12 cellular contexts compared by ENCODE assay signal in the genomic region with DNA sequence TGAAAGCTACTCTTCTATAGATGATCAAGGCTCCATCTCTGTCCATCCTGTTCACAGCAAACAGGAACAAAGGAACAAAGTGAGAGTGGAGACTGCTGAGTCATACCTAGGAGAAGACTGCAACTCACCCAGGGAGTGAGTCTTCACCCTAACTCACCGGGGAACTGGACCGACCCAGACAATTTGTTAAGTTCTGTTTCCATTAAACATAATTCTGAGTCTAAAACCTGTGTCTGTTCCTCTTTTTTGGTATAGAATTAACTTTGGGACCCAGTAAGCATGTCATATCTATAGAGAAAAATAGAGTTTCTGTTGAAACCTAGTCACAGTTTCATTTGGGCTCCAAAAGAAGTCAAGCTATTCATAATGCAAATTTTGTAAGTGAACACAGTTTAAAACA. TPM values are rescaled to one million over a fixed set of nuclear protein-coding genes. Genes with fewer than 3 reads are reported as not detected.
A peak's percentile ranks its signal among the peaks of the same experiment; 100 is the strongest.
DNase-seq lines count a peak whose midpoint lies in the region; ATAC-seq, FAIRE-seq and TF ChIP-seq lines count a peak whose summit lies in the region.
"Had no signal": no experiment of that assay in that cellular context is flagged by ENCODE, and none has a peak within 500 bp of the region (broad histone marks: within the 10 kb centered on the region; RNA-seq: fewer than 3 reads in every experiment).

No MANE protein-coding gene starts in this region.

- no peaks in the 10 kb centered on the region for H3K9me3 ChIP-seq in HepG2 (ENCODE audit: low read length)
- no peaks in the 10 kb centered on the region for H3K9me3 ChIP-seq in right lobe of liver
- H3K9me3 ChIP-seq in PC-3 (ENCODE audit: low read length), result no peaks in the 10 kb centered on the region
- H3K9me3 ChIP-seq in uterus, result no peaks in the 10 kb centered on the region

- H3K27me3 ChIP-seq in HepG2 (ENCODE audit: control insufficient read depth in 1 of 2, insufficient read depth in 2 of 2, low read length in 2 of 2) (0 out of 5 replicates have a peak, but pooled peaks cover 0 to 3% of the 10 kb centered on the region in 2 experiments), right lobe of liver (no peaks in the 10 kb centered on the region), PC-3 (ENCODE audit: low read length) (no peaks in the 10 kb centered on the region), uterus (no peaks in the 10 kb centered on the region)
- H3K27me3 ChIP-seq: spleen had no signal

- in situ Hi-C loops in HepG2 (cut with HindIII; ENCODE audit: extremely low pct_ligation_motif_present, low pct_unique_long_range_greater_than_20kb), result no loop called here

- TF ChIP-seq CTCF in HepG2 (CRISPR knock-in tag; IDR thresholded peaks at IDR 0.05) (no peak), right lobe of liver (IDR thresholded peaks at IDR 0.05) (no peak), PC-3 (conservative IDR thresholded peaks at IDR 0.05; ENCODE audit: low read depth, low read length) (no peak), uterus (IDR thresholded peaks at IDR 0.05) (no peak)

- H3K9me2 ChIP-seq in PC-3 (replicated peaks; ENCODE audit: low read length), result no peaks in the 10 kb centered on the region

- TF ChIP-seq RAD21 in HepG2 (CRISPR knock-in tag; IDR thresholded peaks at IDR 0.05), result no peak

- H3K79me2 ChIP-seq in HepG2 (ENCODE audit: insufficient read depth, low read length) (no peaks in the 10 kb centered on the region), PC-3 (ENCODE audit: low read length) (no peaks in the 10 kb centered on the region)

- no peak for TF ChIP-seq POLR2A in HepG2 (IDR thresholded peaks at IDR 0.05; ENCODE audit: insufficient read depth in 1 of 2, low read depth in 2 of 2, low read length in 2 of 2)
- TF ChIP-seq POLR2A in right lobe of liver (IDR thresholded peaks at IDR 0.05), result no peak
- TF ChIP-seq POLR2A in uterus (IDR thresholded peaks at IDR 0.05), result no peak

- no peak for FAIRE-seq in HepG2 (lab: Jason Lieb, UNC)

- H3K9ac ChIP-seq in HepG2 (ENCODE audit: insufficient read depth, low read depth, low read length), result no peak overlapping the region
- no peak overlapping the region for H3K9ac ChIP-seq in PC-3 (ENCODE audit: low read length)

- no peaks in the 10 kb centered on the region for H3K4me1 Mint-ChIP-seq in activated CD4-positive, alpha-beta memory T cell treated with anti-CD3 and anti-CD28 coated beads for 36 hours (ENCODE audit: low read depth)

- H2AFZ ChIP-seq in HepG2 (ENCODE audit: low read length) (no peak overlapping the region), PC-3 (ENCODE audit: low read length) (no peak overlapping the region)

- TF ChIP-seq EP300 in HepG2 (IDR thresholded peaks at IDR 0.05; ENCODE audit: low read depth in 2 of 2, low read length in 2 of 2) (no peak), HepG2 (CRISPR knock-in tag; IDR thresholded peaks at IDR 0.05; ENCODE audit: borderline replicate concordance) (no peak)

- CTCF ChIA-PET in HepG2 (lab: Yijun Ruan, JAX; ENCODE audit: low intra/inter-chr PET ratio, low total read pairs), result no interaction called here
- CTCF ChIA-PET in PC-3 (lab: Charles Lee), result no interaction called here
- CTCF ChIA-PET in activated CD4-positive, alpha-beta memory T cell treated with anti-CD3 and anti-CD28 coated beads for 36 hours (lab: Charles Lee), result interaction anchor here (0.6 kb wide), 1 partner anchor 26 kb away, joined by 3 read pairs; no protein-coding TSS in a partner anchor

- H3K4me3 Mint-ChIP-seq in activated CD4-positive, alpha-beta memory T cell treated with anti-CD3 and anti-CD28 coated beads for 36 hours, result no peak overlapping the region
- H3K4me3 Mint-ChIP-seq: mesothelial cell of epicardium; stimulated activated naive CD8-positive, alpha-beta T cell treated with anti-CD3 and anti-CD28 coated beads, Interleukin-15, Interleukin-2, amounts not matched to agents 100 ng/mL and 50 ng/mL, for 24 hours had no signal

- H3K36me3 ChIP-seq in HepG2 (replicated peaks in 1 of 2; ENCODE audit: control insufficient read depth in 1 of 2, insufficient read depth in 2 of 2, low read length in 2 of 2) (no peaks in the 10 kb centered on the region), right lobe of liver (no peaks in the 10 kb centered on the region), PC-3 (ENCODE audit: low read depth, low read length) (no peaks in the 10 kb centered on the region), uterus (no peaks in the 10 kb centered on the region)
- H3K36me3 ChIP-seq: spleen had no signal

- no peak overlapping the region for H3K4me2 ChIP-seq in HepG2 (ENCODE audit: low read depth, low read length)
- no peak overlapping the region for H3K4me2 ChIP-seq in PC-3 (ENCODE audit: low read length)

- no peak overlapping the region for H3K27ac Mint-ChIP-seq in activated CD4-positive, alpha-beta memory T cell treated with anti-CD3 and anti-CD28 coated beads for 36 hours
- H3K27ac Mint-ChIP-seq: mesothelial cell of epicardium; stimulated activated naive CD8-positive, alpha-beta T cell treated with anti-CD3 and anti-CD28 coated beads, Interleukin-15, Interleukin-2, amounts not matched to agents 100 ng/mL and 50 ng/mL, for 24 hours had no signal

- H3K9me3 Mint-ChIP-seq in activated CD4-positive, alpha-beta memory T cell treated with anti-CD3 and anti-CD28 coated beads for 36 hours, result no peaks in the 10 kb centered on the region
- H3K9me3 Mint-ChIP-seq: mesothelial cell of epicardium; stimulated activated naive CD8-positive, alpha-beta T cell treated with anti-CD3 and anti-CD28 coated beads, Interleukin-15, Interleukin-2, amounts not matched to agents 100 ng/mL and 50 ng/mL, for 24 hours had no signal

- no peak for DNase-seq in HepG2 (ENCODE audit: low spot score)
- no peak for DNase-seq in right lobe of liver
- DNase-seq in PC-3, result peak; percentile 32
- DNase-seq in uterus, result no peak
- DNase-seq in mesenteric fat pad (ENCODE audit: low spot score), result no peak
- DNase-seq in activated CD4-positive, alpha-beta memory T cell treated with anti-CD3 and anti-CD28 coated beads for 36 hours, result no peak
- no peak for DNase-seq in Kasumi-1 (lab: John Stamatoyannopoulos, UW)
- DNase-seq: NCI-H2029, spleen had no signal

- H3K4me3 ChIP-seq in HepG2 (replicated peaks in 1 of 3; ENCODE audit: insufficient read depth in 1 of 3, low read depth in 2 of 3, low read length in 3 of 3) (no peak overlapping the region), right lobe of liver (no peak overlapping the region), PC-3 (ENCODE audit: low read length) (no peak overlapping the region), uterus (no peak overlapping the region)
- H3K4me3 ChIP-seq: spleen had no signal

- H3K4me1 ChIP-seq in HepG2 (ENCODE audit: insufficient read depth, low read length), result no peaks in the 10 kb centered on the region
- no peaks in the 10 kb centered on the region for H3K4me1 ChIP-seq in right lobe of liver
- peaks cover 27% of the 10 kb centered on the region for H3K4me1 ChIP-seq in PC-3 (ENCODE audit: insufficient read depth, low read length)
- H3K4me1 ChIP-seq in uterus, result no peaks in the 10 kb centered on the region
- H3K4me1 ChIP-seq: spleen had no signal

- no peaks in the 10 kb centered on the region for H3F3A ChIP-seq in PC-3 (ENCODE audit: low read length, unreplicated experiment)

- intact Hi-C loops in HepG2 (cut with micrococcal nuclease; ENCODE audit: unreplicated experiment), result no loop called here
- intact Hi-C loops in right lobe of liver (cut with DNase I), result no loop called here
- intact Hi-C loops in PC-3 (cut with micrococcal nuclease), result no loop called here
- intact Hi-C loops in uterus (cut with DNase I; ENCODE audit: low total_unique reads), result no loop called here
- intact Hi-C loops in activated CD4-positive, alpha-beta memory T cell treated with anti-CD3 and anti-CD28 coated beads for 36 hours (cut with micrococcal nuclease), result no loop called here

- H3K27ac ChIP-seq in HepG2 (ENCODE audit: extremely low read length, insufficient read depth, low read length) (no peak overlapping the region), right lobe of liver (no peak overlapping the region), PC-3 (ENCODE audit: low read length) (no peak overlapping the region), uterus (peak overlapping the region; percentile 40 to 47)
- H3K27ac ChIP-seq: spleen had no signal

- WGBS in HepG2 (ENCODE audit: low lambda C conversion rate), result 41% methylated on average over 2 of the region's 2 CpGs
- 62% methylated on average over 2 of the region's 2 CpGs for WGBS in right lobe of liver (ENCODE audit: insufficient coverage, low coverage, low lambda C conversion rate, missing lambda C conversion rate)

- no TSS peak for BruUV-seq in HepG2 (replicated peaks; lab: Mats Ljungman, UMichigan)
- no TSS peak for BruUV-seq in PC-3 (replicated peaks; lab: Mats Ljungman, UMichigan)

- POLR2A ChIA-PET in HepG2 (lab: Yijun Ruan, JAX) (no interaction called here), PC-3 (lab: Charles Lee; ENCODE audit: unreplicated experiment) (no interaction called here)
- POLR2A ChIA-PET in activated CD4-positive, alpha-beta memory T cell treated with anti-CD3 and anti-CD28 coated beads for 36 hours (lab: Charles Lee), result no interaction called here

- H3K27me3 Mint-ChIP-seq in activated CD4-positive, alpha-beta memory T cell treated with anti-CD3 and anti-CD28 coated beads for 36 hours, result peaks cover 5% of the 10 kb centered on the region

- H4K20me1 ChIP-seq in HepG2 (ENCODE audit: insufficient read depth, low read length) (no peaks in the 10 kb centered on the region), PC-3 (ENCODE audit: low read length) (no peaks in the 10 kb centered on the region)

- H3K36me3 Mint-ChIP-seq in activated CD4-positive, alpha-beta memory T cell treated with anti-CD3 and anti-CD28 coated beads for 36 hours, result no peaks in the 10 kb centered on the region

- ATAC-seq in HepG2, result no peak
- ATAC-seq in right lobe of liver, result no peak
- ATAC-seq in HG02943 (IDR thresholded peaks at IDR 0.05; ENCODE audit: low read depth, unreplicated experiment), result peak; percentile 62
- ATAC-seq in PC-3, result peak; percentile 31; the same call in 1 of the 2 replicates

RNA-seq across cellular contexts. Expression of a gene that starts 21.6 kb away (rescaled TPM):
- total RNA-seq in HepG2 (2016; rRNA removed; fragmentation: Illumina TruSeq; extraction: Trizol), result not detected in 2 replicates
- total RNA-seq in HepG2 (2016; cell fraction: cytosol; rRNA removed; fragmentation: Illumina TruSeq; extraction: Trizol; ENCODE audit: low read depth), result not detected in 2 replicates
- total RNA-seq in HepG2 (2016; cell fraction: insoluble cytoplasmic fraction; rRNA removed; fragmentation: Illumina TruSeq; extraction: Trizol), result not detected in 2 replicates
- total RNA-seq in HepG2 (2016; cell fraction: membrane; rRNA removed; fragmentation: Illumina TruSeq; extraction: Trizol), result not detected in 2 replicates
- not detected in 2 replicates for total RNA-seq in HepG2 (2016; cell fraction: nucleus; rRNA removed; fragmentation: Illumina TruSeq; extraction: Trizol)
- not detected in 2 replicates for polyA plus RNA-seq in HepG2 (2011; rRNA removed)
- polyA plus RNA-seq in HepG2 (2011; cell fraction: cytosol; rRNA removed), result not detected in 2 replicates
- not detected in 2 replicates for polyA plus RNA-seq in HepG2 (2011; cell fraction: nucleus; rRNA removed)
- polyA plus RNA-seq in HepG2 (2012), result 0.07 TPM in 2 replicates
- not detected in 2 replicates for polyA plus RNA-seq in HepG2 (2016; cell fraction: cytosol; fragmentation: Illumina TruSeq; extraction: Trizol; ENCODE audit: low read depth)
- polyA plus RNA-seq in HepG2 (2016; cell fraction: insoluble cytoplasmic fraction; fragmentation: Illumina TruSeq; extraction: Trizol; ENCODE audit: low read depth), result not detected in 2 replicates
- not detected in 2 replicates for polyA plus RNA-seq in HepG2 (2016; cell fraction: membrane; fragmentation: Illumina TruSeq; extraction: Trizol; ENCODE audit: low read depth)
- not detected in 2 replicates for polyA plus RNA-seq in HepG2 (2016; cell fraction: nucleus; fragmentation: Illumina TruSeq; extraction: Trizol; ENCODE audit: insufficient read depth, low read depth)
- 1.6 TPM in 1 of 2 replicates, not detected in the other for polyA minus RNA-seq in HepG2 (2011; rRNA and poly(A)+ RNA removed; ENCODE audit: low replicate concordance)
- polyA minus RNA-seq in HepG2 (2011; cell fraction: cytosol; rRNA and poly(A)+ RNA removed), result not detected in 2 replicates
- polyA minus RNA-seq in HepG2 (2011; cell fraction: nucleus; rRNA and poly(A)+ RNA removed), result under 0.01 TPM in 1 of 2 replicates, not detected in the other
- 1 to 10 TPM in 4 of 6 experiments, under 1 TPM in 2; 0.55 to 5.8 (median 1.3) TPM for total RNA-seq in right lobe of liver
- 17.0 and 20.4 TPM in 2 replicates for total RNA-seq in PC-3 (2014; rRNA removed)
- 100 to 1,000 TPM in 2 of 4 donors, 10 to 100 TPM in 2; 29.7 to 207 (median 120) TPM for total RNA-seq in uterus
- total RNA-seq in mesenteric fat pad, result 426 TPM
- total RNA-seq in activated CD4-positive, alpha-beta memory T cell treated with anti-CD3 and anti-CD28 coated beads for 36 hours, result not detected

RNA-seq across cellular contexts. Expression of a gene that starts 57.5 kb away (rescaled TPM):
- 26.5 and 36.4 TPM in 2 replicates for total RNA-seq in HepG2 (2016; rRNA removed; fragmentation: Illumina TruSeq; extraction: Trizol)
- total RNA-seq in HepG2 (2016; cell fraction: cytosol; rRNA removed; fragmentation: Illumina TruSeq; extraction: Trizol; ENCODE audit: low read depth), result 2.2 and 2.8 TPM in 2 replicates
- 25.1 and 31.2 TPM in 2 replicates for total RNA-seq in HepG2 (2016; cell fraction: insoluble cytoplasmic fraction; rRNA removed; fragmentation: Illumina TruSeq; extraction: Trizol)
- 13.0 and 15.4 TPM in 2 replicates for total RNA-seq in HepG2 (2016; cell fraction: membrane; rRNA removed; fragmentation: Illumina TruSeq; extraction: Trizol)
- 18.9 and 20.4 TPM in 2 replicates for total RNA-seq in HepG2 (2016; cell fraction: nucleus; rRNA removed; fragmentation: Illumina TruSeq; extraction: Trizol)
- 13.2 and 15.5 TPM in 2 replicates for polyA plus RNA-seq in HepG2 (2011; rRNA removed)
- 7.5 and 17.1 TPM in 2 replicates for polyA plus RNA-seq in HepG2 (2011; cell fraction: cytosol; rRNA removed)
- 4.5 and 7.6 TPM in 2 replicates for polyA plus RNA-seq in HepG2 (2011; cell fraction: nucleus; rRNA removed)
- 11.7 and 17.7 TPM in 2 replicates for polyA plus RNA-seq in HepG2 (2012)
- polyA plus RNA-seq in HepG2 (2016; cell fraction: cytosol; fragmentation: Illumina TruSeq; extraction: Trizol; ENCODE audit: low read depth), result 1.2 and 2.1 TPM in 2 replicates
- polyA plus RNA-seq in HepG2 (2016; cell fraction: insoluble cytoplasmic fraction; fragmentation: Illumina TruSeq; extraction: Trizol; ENCODE audit: low read depth), result 24.1 and 30.4 TPM in 2 replicates
- 7.7 and 8.3 TPM in 2 replicates for polyA plus RNA-seq in HepG2 (2016; cell fraction: membrane; fragmentation: Illumina TruSeq; extraction: Trizol; ENCODE audit: low read depth)
- 20.6 and 24.4 TPM in 2 replicates for polyA plus RNA-seq in HepG2 (2016; cell fraction: nucleus; fragmentation: Illumina TruSeq; extraction: Trizol; ENCODE audit: insufficient read depth, low read depth)
- 29.2 and 35.8 TPM in 2 replicates for polyA minus RNA-seq in HepG2 (2011; rRNA and poly(A)+ RNA removed; ENCODE audit: low replicate concordance)
- 15.7 and 19.2 TPM in 2 replicates for polyA minus RNA-seq in HepG2 (2011; cell fraction: cytosol; rRNA and poly(A)+ RNA removed)
- polyA minus RNA-seq in HepG2 (2011; cell fraction: nucleus; rRNA and poly(A)+ RNA removed), result 13.1 and 18.9 TPM in 2 replicates
- 10 to 100 TPM; 12.2 to 24.0 (median 17.7) TPM for total RNA-seq in right lobe of liver
- total RNA-seq in PC-3 (2014; rRNA removed), result 16.0 and 17.7 TPM in 2 replicates
- 10 to 100 TPM; 11.5 to 73.4 (median 40.4) TPM for total RNA-seq in uterus
- 30.0 TPM for total RNA-seq in mesenteric fat pad
- 10 to 100 TPM; 15.5 to 17.8 TPM for total RNA-seq in activated CD4-positive, alpha-beta memory T cell treated with anti-CD3 and anti-CD28 coated beads for 36 hours

RNA-seq across cellular contexts. Expression of a gene that starts 57.5 kb away (rescaled TPM):
- total RNA-seq in HepG2 (2016; rRNA removed; fragmentation: Illumina TruSeq; extraction: Trizol), result 34.8 and 43.3 TPM in 2 replicates
- total RNA-seq in HepG2 (2016; cell fraction: cytosol; rRNA removed; fragmentation: Illumina TruSeq; extraction: Trizol; ENCODE audit: low read depth), result 10.5 and 11.0 TPM in 2 replicates
- 36.0 and 43.3 TPM in 2 replicates for total RNA-seq in HepG2 (2016; cell fraction: insoluble cytoplasmic fraction; rRNA removed; fragmentation: Illumina TruSeq; extraction: Trizol)
- 16.6 and 19.5 TPM in 2 replicates for total RNA-seq in HepG2 (2016; cell fraction: membrane; rRNA removed; fragmentation: Illumina TruSeq; extraction: Trizol)
- 22.6 and 25.0 TPM in 2 replicates for total RNA-seq in HepG2 (2016; cell fraction: nucleus; rRNA removed; fragmentation: Illumina TruSeq; extraction: Trizol)
- polyA plus RNA-seq in HepG2 (2011; rRNA removed), result 15.0 and 19.6 TPM in 2 replicates
- 12.9 and 13.9 TPM in 2 replicates for polyA plus RNA-seq in HepG2 (2011; cell fraction: cytosol; rRNA removed)
- polyA plus RNA-seq in HepG2 (2011; cell fraction: nucleus; rRNA removed), result 9.3 and 10.2 TPM in 2 replicates
- 19.0 and 21.7 TPM in 2 replicates for polyA plus RNA-seq in HepG2 (2012)
- polyA plus RNA-seq in HepG2 (2016; cell fraction: cytosol; fragmentation: Illumina TruSeq; extraction: Trizol; ENCODE audit: low read depth), result 8.5 and 8.8 TPM in 2 replicates
- 52.2 and 53.7 TPM in 2 replicates for polyA plus RNA-seq in HepG2 (2016; cell fraction: insoluble cytoplasmic fraction; fragmentation: Illumina TruSeq; extraction: Trizol; ENCODE audit: low read depth)
- polyA plus RNA-seq in HepG2 (2016; cell fraction: membrane; fragmentation: Illumina TruSeq; extraction: Trizol; ENCODE audit: low read depth), result 14.7 and 15.5 TPM in 2 replicates
- 34.0 and 34.1 TPM in 2 replicates for polyA plus RNA-seq in HepG2 (2016; cell fraction: nucleus; fragmentation: Illumina TruSeq; extraction: Trizol; ENCODE audit: insufficient read depth, low read depth)
- polyA minus RNA-seq in HepG2 (2011; rRNA and poly(A)+ RNA removed; ENCODE audit: low replicate concordance), result 12.9 and 19.3 TPM in 2 replicates
- polyA minus RNA-seq in HepG2 (2011; cell fraction: cytosol; rRNA and poly(A)+ RNA removed), result 14.7 and 18.1 TPM in 2 replicates
- polyA minus RNA-seq in HepG2 (2011; cell fraction: nucleus; rRNA and poly(A)+ RNA removed), result 29.1 and 30.3 TPM in 2 replicates
- 10 to 100 TPM; 19.9 to 57.8 (median 27.1) TPM for total RNA-seq in right lobe of liver
- 117 and 120 TPM in 2 replicates for total RNA-seq in PC-3 (2014; rRNA removed)
- 10 to 100 TPM; 25.1 to 47.9 (median 44.6) TPM for total RNA-seq in uterus
- 57.0 TPM for total RNA-seq in mesenteric fat pad
- 10 to 100 TPM; 58.1 to 59.5 TPM for total RNA-seq in activated CD4-positive, alpha-beta memory T cell treated with anti-CD3 and anti-CD28 coated beads for 36 hours

Comparison
In these comparisons a context has a peak if more than half of its experiments do, and no peak if none do; other contexts are left out.
1. ATAC-seq: peak in HG02943 (single experiment) and PC-3 (single experiment); none in HepG2 (single experiment) and right lobe of liver (0 of 4).
2. H3K27ac ChIP-seq: peak in uterus (2 of 2); none in HepG2 (single experiment), right lobe of liver (0 of 3) and PC-3 (single experiment).